ENCODE assay signal across 1 cellular context in the genomic region with DNA sequence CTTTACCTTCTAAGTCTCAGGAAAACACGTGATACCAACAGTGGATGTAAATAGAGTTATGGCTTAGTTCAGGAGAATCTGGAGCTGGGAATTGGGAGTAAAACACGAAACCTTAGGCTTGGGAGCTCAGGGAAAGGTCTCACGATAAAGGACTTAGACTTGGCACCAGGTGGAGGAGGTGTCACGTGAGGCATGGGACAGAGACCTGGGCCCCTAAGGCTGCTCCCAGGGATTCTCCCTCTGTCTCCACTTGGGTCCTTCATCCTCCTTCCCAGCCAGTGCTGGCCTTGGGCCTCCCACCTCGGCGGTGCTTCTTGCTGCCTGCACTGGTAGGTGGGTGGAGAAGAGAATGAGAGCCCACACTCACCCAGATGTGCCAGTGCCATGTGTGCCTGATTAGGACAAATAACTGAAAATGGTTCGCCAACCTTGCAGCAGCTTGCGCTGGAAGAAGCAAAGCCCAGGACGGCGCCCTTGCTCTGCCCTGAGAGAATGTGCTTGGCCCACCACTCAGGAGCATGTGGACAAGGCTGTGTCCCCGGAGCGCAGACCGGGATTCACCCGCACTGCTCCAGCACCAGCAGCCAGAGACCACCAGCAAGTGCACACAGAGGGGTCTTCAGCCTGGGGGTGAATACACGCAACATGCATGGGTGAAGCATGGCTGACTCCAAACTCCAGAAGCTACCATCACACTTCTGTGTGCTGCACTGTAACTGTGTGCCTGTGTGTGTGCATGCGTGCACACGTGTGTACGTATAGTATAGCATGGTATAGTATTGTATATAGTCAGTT.
TF ChIP-seq lines count a peak whose summit lies in the region.

No MANE protein-coding gene starts in this region.

TF ChIP-seq in IMR-90, 13 proteins besides CTCF, POLR2A, EP300 and RAD21:
- TF ChIP-seq, protein P1, sequence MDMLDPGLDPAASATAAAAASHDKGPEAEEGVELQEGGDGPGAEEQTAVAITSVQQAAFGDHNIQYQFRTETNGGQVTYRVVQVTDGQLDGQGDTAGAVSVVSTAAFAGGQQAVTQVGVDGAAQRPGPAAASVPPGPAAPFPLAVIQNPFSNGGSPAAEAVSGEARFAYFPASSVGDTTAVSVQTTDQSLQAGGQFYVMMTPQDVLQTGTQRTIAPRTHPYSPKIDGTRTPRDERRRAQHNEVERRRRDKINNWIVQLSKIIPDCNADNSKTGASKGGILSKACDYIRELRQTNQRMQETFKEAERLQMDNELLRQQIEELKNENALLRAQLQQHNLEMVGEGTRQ (IDR thresholded peaks at IDR 0.05; ENCODE audit: low read depth, low read length): no peak
- no peak for TF ChIP-seq BHLHE40 (IDR thresholded peaks at IDR 0.05; ENCODE audit: low read depth, low read length)
- no peak for TF ChIP-seq CEBPB (IDR thresholded peaks at IDR 0.05; ENCODE audit: low read depth, low read length)
- no peak for TF ChIP-seq MXI1 (IDR thresholded peaks at IDR 0.05; ENCODE audit: borderline replicate concordance, low read depth, low read length)
- no peak for TF ChIP-seq FOS (IDR thresholded peaks at IDR 0.05; ENCODE audit: low read depth, low read length)
- TF ChIP-seq, protein P2, sequence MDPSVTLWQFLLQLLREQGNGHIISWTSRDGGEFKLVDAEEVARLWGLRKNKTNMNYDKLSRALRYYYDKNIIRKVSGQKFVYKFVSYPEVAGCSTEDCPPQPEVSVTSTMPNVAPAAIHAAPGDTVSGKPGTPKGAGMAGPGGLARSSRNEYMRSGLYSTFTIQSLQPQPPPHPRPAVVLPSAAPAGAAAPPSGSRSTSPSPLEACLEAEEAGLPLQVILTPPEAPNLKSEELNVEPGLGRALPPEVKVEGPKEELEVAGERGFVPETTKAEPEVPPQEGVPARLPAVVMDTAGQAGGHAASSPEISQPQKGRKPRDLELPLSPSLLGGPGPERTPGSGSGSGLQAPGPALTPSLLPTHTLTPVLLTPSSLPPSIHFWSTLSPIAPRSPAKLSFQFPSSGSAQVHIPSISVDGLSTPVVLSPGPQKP (IDR thresholded peaks at IDR 0.05; ENCODE audit: borderline replicate concordance, low read depth, low read length): no peak
- TF ChIP-seq MAZ (IDR thresholded peaks at IDR 0.05; ENCODE audit: borderline replicate concordance, low read depth, low read length): no peak
- no peak for TF ChIP-seq RCOR1 (IDR thresholded peaks at IDR 0.05; ENCODE audit: insufficient replicate concordance, low read length)
- no peak for TF ChIP-seq MAFK (IDR thresholded peaks at IDR 0.05; ENCODE audit: low read depth, low read length)
- TF ChIP-seq CHD1 (IDR thresholded peaks at IDR 0.05; ENCODE audit: low read depth, low read length): no peak
- no peak for TF ChIP-seq SMC3 (IDR thresholded peaks at IDR 0.05; ENCODE audit: low read depth, low read length)
- TF ChIP-seq NFE2L2 (IDR thresholded peaks at IDR 0.05; ENCODE audit: low read depth, low read length): no peak
- TF ChIP-seq RFX5 (IDR thresholded peaks at IDR 0.05; ENCODE audit: low read depth, low read length): no peak
